ENCODE assay signal across 25 cellular contexts in the genomic region with DNA sequence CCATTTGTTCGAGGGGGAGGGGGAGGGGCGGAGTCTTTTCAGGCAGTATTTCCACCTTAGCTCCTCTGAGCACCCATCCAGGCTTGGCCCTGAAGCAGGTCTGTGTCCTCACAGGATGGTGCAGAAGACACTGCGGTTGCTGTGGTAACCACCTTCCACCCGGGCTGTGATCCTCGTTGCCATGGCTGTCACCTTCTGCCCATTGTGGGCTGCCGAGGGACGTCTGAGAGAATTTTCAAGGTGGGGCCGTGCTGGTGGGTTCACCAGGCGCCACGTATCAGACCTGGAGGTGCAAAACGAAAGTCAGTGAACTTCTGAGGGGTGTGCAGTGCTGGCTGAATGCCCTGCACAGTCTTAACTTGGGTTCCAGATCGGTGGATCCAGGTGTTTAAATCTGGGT. TPM values are rescaled to one million over a fixed set of nuclear protein-coding genes. Genes with fewer than 3 reads are reported as not detected.
A peak's percentile ranks its signal among the peaks of the same experiment; 100 is the strongest.
DNase-seq lines count a peak whose midpoint lies in the region; ATAC-seq and TF ChIP-seq lines count a peak whose summit lies in the region.
"Had no signal": no experiment of that assay in that cellular context is flagged by ENCODE, and none has a peak within 500 bp of the region (broad histone marks: within the 10 kb centered on the region; RNA-seq: fewer than 3 reads in every experiment).

No MANE protein-coding gene starts in this region.

- peaks cover 33 to 46% of the 10 kb centered on the region in 2 donors for H3K4me1 Mint-ChIP-seq in natural killer cell treated with Interleukin-12 subunit alpha and Interleukin-12 subunit beta and Interleukin-15 and Interleukin-18, amount 100 ng/mL, for 72 hours (ENCODE audit: low read depth in 2 of 2)
- H3K4me1 Mint-ChIP-seq in MCF 10A (ENCODE audit: insufficient read depth, unreplicated experiment) = no peaks in the 10 kb centered on the region
- H3K4me1 Mint-ChIP-seq: CD14-positive monocyte had no signal

- H3K9ac ChIP-seq in DND-41 (ENCODE audit: low read depth, low read length) = no peak overlapping the region
- H3K9ac ChIP-seq: KMS-11, SK-N-SH had no signal

- H2AFZ ChIP-seq in DND-41 (ENCODE audit: low read depth, low read length) = no peak overlapping the region

- no peak overlapping the region for H3K4me2 ChIP-seq in DND-41 (ENCODE audit: insufficient read depth, low read length)
- H3K4me2 ChIP-seq: KMS-11, SK-N-SH had no signal

- H3K4me3 ChIP-seq in DND-41 (ENCODE audit: low read depth in 1 of 2, low read length in 2 of 2) = no peak overlapping the region
- H3K4me3 ChIP-seq: coronary artery, right lobe of liver, thoracic aorta had no signal

- ATAC-seq in DND-41 (ENCODE audit: insufficient read depth, low read depth) = peak; percentile 20; the same call in 1 of the 3 replicates
- peak; percentile 72 to 84 for ATAC-seq in natural killer cell treated with Interleukin-12 subunit alpha and Interleukin-12 subunit beta and Interleukin-15 and Interleukin-18, amount 100 ng/mL, for 72 hours
- ATAC-seq in GM21381 (IDR thresholded peaks at IDR 0.05; ENCODE audit: unreplicated experiment) = no peak
- no peak for ATAC-seq in GM19328 (IDR thresholded peaks at IDR 0.05; ENCODE audit: unreplicated experiment)
- ATAC-seq: esophagus mucosa, right lobe of liver had no signal

- peaks cover 0 to 11% of the 10 kb centered on the region in 2 donors for H3K27me3 Mint-ChIP-seq in natural killer cell treated with Interleukin-12 subunit alpha and Interleukin-12 subunit beta and Interleukin-15 and Interleukin-18, amount 100 ng/mL, for 72 hours
- H3K27me3 Mint-ChIP-seq in MCF 10A (ENCODE audit: insufficient read depth, unreplicated experiment) = no peaks in the 10 kb centered on the region
- H3K27me3 Mint-ChIP-seq: activated naive CD8-positive, alpha-beta T cell treated with anti-CD3 and anti-CD28 coated beads for 36 hours; progenitor cell of endocrine pancreas; stimulated activated naive CD8-positive, alpha-beta T cell treated with anti-CD3 and anti-CD28 coated beads, Interleukin-15, Interleukin-2, amounts not matched to agents 100 ng/mL and 50 ng/mL, for 24 hours had no signal

- no peaks in the 10 kb centered on the region for H4K20me1 ChIP-seq in DND-41 (ENCODE audit: insufficient read depth, low read length)

- POLR2A ChIA-PET in MCF 10A (lab: Yijun Ruan, JAX) = interaction anchor here (1.1 kb wide), 1 partner anchor 11 kb away, joined by 4 read pairs; no protein-coding TSS in a partner anchor

- intact Hi-C loops in MCF 10A (cut with micrococcal nuclease) = no loop called here

- no peak overlapping the region for H3K4me3 Mint-ChIP-seq in natural killer cell treated with Interleukin-12 subunit alpha and Interleukin-12 subunit beta and Interleukin-15 and Interleukin-18, amount 100 ng/mL, for 72 hours
- H3K4me3 Mint-ChIP-seq in MCF 10A (ENCODE audit: unreplicated experiment) = no peak overlapping the region
- H3K4me3 Mint-ChIP-seq: activated naive CD8-positive, alpha-beta T cell treated with anti-CD3 and anti-CD28 coated beads for 36 hours; CD14-positive monocyte; stimulated activated naive CD8-positive, alpha-beta T cell treated with anti-CD3 and anti-CD28 coated beads, Interleukin-15, Interleukin-2, amounts not matched to agents 100 ng/mL and 50 ng/mL, for 24 hours had no signal

- H3K4me1 ChIP-seq in DND-41 (ENCODE audit: insufficient read depth, low read length) = no peaks in the 10 kb centered on the region

- H3K36me3 Mint-ChIP-seq in natural killer cell treated with Interleukin-12 subunit alpha and Interleukin-12 subunit beta and Interleukin-15 and Interleukin-18, amount 100 ng/mL, for 72 hours = peaks cover 5% of the 10 kb centered on the region
- H3K36me3 Mint-ChIP-seq in MCF 10A (ENCODE audit: insufficient read depth, unreplicated experiment) = peaks cover 10% of the 10 kb centered on the region

- H3K27ac ChIP-seq in DND-41 (ENCODE audit: low read length) = no peak overlapping the region
- H3K27ac ChIP-seq: 22Rv1, coronary artery, KMS-11, right lobe of liver, thoracic aorta had no signal

- H3K79me2 ChIP-seq in DND-41 (ENCODE audit: insufficient read depth, low read length) = no peaks in the 10 kb centered on the region

- no TSS peak for BruUV-seq in MCF 10A (replicated peaks; lab: Mats Ljungman, UMichigan)

- CTCF ChIA-PET in MCF 10A (lab: Yijun Ruan, JAX) = no interaction called here

- no peaks in the 10 kb centered on the region for H3K9me3 ChIP-seq in DND-41 (ENCODE audit: insufficient read depth, low read length, severe bottlenecking)
- H3K9me3 ChIP-seq: right lobe of liver, SK-N-SH, thoracic aorta had no signal

- H3K27me3 ChIP-seq in DND-41 (ENCODE audit: insufficient read depth, low read length, poor library complexity) = no peaks in the 10 kb centered on the region
- H3K27me3 ChIP-seq: right lobe of liver had no signal

- DNase-seq in DMS 273 (lab: John Stamatoyannopoulos, UW; ENCODE audit: unreplicated experiment) (peak; percentile 27), DMS 273 treated with DMSO at 0.1 percent for 48 hours (lab: John Stamatoyannopoulos, UW) (no peak), DND-41 (no peak), activated gamma-delta T cell treated with Interleukin-2 at 50 U/mL for 16 hours (peak; percentile 46), MCF 10A (ENCODE audit: unreplicated experiment) (no peak)
- peak; percentile 70 for DNase-seq in natural killer cell treated with Interleukin-12 subunit alpha and Interleukin-12 subunit beta and Interleukin-15 and Interleukin-18, amount 100 ng/mL, for 72 hours (ENCODE audit: low spot score)
- DNase-seq: activated naive CD8-positive, alpha-beta T cell treated with anti-CD3 and anti-CD28 coated beads for 36 hours; foreskin fibroblast; NCI-H1417; NCI-H2081 treated with DMSO at 0.1 percent for 48 hours; right lobe of liver; SK-N-SH; stimulated activated CD4-positive, alpha-beta T cell treated with anti-CD3 and anti-CD28 coated beads, Interleukin-12 subunit alpha, Interleukin-12 subunit beta, amount 100 ng/mL, for 4 hours; stimulated activated CD4-positive, alpha-beta T cell treated with anti-CD3 and anti-CD28 coated beads, Interleukin-4, amount 100 ng/mL, for 4 hours had no signal

- no peaks in the 10 kb centered on the region for H3K9me3 Mint-ChIP-seq in natural killer cell treated with Interleukin-12 subunit alpha and Interleukin-12 subunit beta and Interleukin-15 and Interleukin-18, amount 100 ng/mL, for 72 hours
- no peaks in the 10 kb centered on the region for H3K9me3 Mint-ChIP-seq in MCF 10A (ENCODE audit: unreplicated experiment)
- H3K9me3 Mint-ChIP-seq: activated naive CD8-positive, alpha-beta T cell treated with anti-CD3 and anti-CD28 coated beads for 36 hours; activated T-helper 2 cell treated with anti-CD3 and anti-CD28 coated beads, Interferon-gamma antibody, Interleukin-2, Interleukin-4, amounts not matched to agents 10 μg/mL and 5 μg/mL and 100 μg/mL, durations not matched to agents 14 hours and 24 hours and 36 hours; stimulated activated naive CD8-positive, alpha-beta T cell treated with anti-CD3 and anti-CD28 coated beads, Interleukin-15, Interleukin-2, amounts not matched to agents 100 ng/mL and 50 ng/mL, for 24 hours had no signal

- TF ChIP-seq CTCF in DND-41 (IDR thresholded peaks at IDR 0.05; ENCODE audit: borderline replicate concordance, extremely low read depth, low read length, poor library complexity, severe bottlenecking) (no peak), MCF 10A (IDR thresholded peaks at IDR 0.05; ENCODE audit: unreplicated experiment) (no peak)

- no peak overlapping the region for H3K27ac Mint-ChIP-seq in natural killer cell treated with Interleukin-12 subunit alpha and Interleukin-12 subunit beta and Interleukin-15 and Interleukin-18, amount 100 ng/mL, for 72 hours
- no peak overlapping the region for H3K27ac Mint-ChIP-seq in MCF 10A (ENCODE audit: low read depth, unreplicated experiment)
- H3K27ac Mint-ChIP-seq: activated naive CD8-positive, alpha-beta T cell treated with anti-CD3 and anti-CD28 coated beads for 36 hours; activated T-helper 2 cell treated with anti-CD3 and anti-CD28 coated beads, Interferon-gamma antibody, Interleukin-2, Interleukin-4, amounts not matched to agents 10 μg/mL and 5 μg/mL and 100 μg/mL, durations not matched to agents 14 hours and 24 hours and 36 hours; progenitor cell of endocrine pancreas; stimulated activated naive CD8-positive, alpha-beta T cell treated with anti-CD3 and anti-CD28 coated beads, Interleukin-15, Interleukin-2, amounts not matched to agents 100 ng/mL and 50 ng/mL, for 24 hours had no signal

- H3K36me3 ChIP-seq in DND-41 (ENCODE audit: insufficient read depth, low read length) = peaks cover 23% of the 10 kb centered on the region
- H3K36me3 ChIP-seq: right lobe of liver, thoracic aorta had no signal

RNA-seq across cellular contexts. Expression of a gene that starts 26.7 kb away (rescaled TPM):
- total RNA-seq in natural killer cell treated with Interleukin-12 subunit alpha and Interleukin-12 subunit beta and Interleukin-15 and Interleukin-18, amount 100 ng/mL, for 72 hours = 10 to 100 TPM; 37.0 to 70.2 TPM
- 29.7 and 50.3 TPM in 2 replicates for total RNA-seq in MCF 10A (2022)

RNA-seq across cellular contexts. Expression of a gene that starts 47.2 kb away (rescaled TPM):
- total RNA-seq in natural killer cell treated with Interleukin-12 subunit alpha and Interleukin-12 subunit beta and Interleukin-15 and Interleukin-18, amount 100 ng/mL, for 72 hours = 1 to 10 TPM; 8.5 TPM
- total RNA-seq in MCF 10A (2022) = 8.9 and 9.0 TPM in 2 replicates

Comparison
In these comparisons a context has a peak if more than half of its experiments do, and no peak if none do; other contexts are left out.
1. DNase-seq: peak in DMS 273 (single experiment), activated gamma-delta T cell treated with Interleukin-2 at 50 U/mL for 16 hours (single experiment) and natural killer cell treated with Interleukin-12 subunit alpha and Interleukin-12 subunit beta and Interleukin-15 and Interleukin-18, amount 100 ng/mL, for 72 hours (single experiment); none in DMS 273 treated with DMSO at 0.1 percent for 48 hours (single experiment), DND-41 (single experiment) and MCF 10A (single experiment).
2. ATAC-seq: peak in DND-41 (single experiment) and natural killer cell treated with Interleukin-12 subunit alpha and Interleukin-12 subunit beta and Interleukin-15 and Interleukin-18, amount 100 ng/mL, for 72 hours (2 of 2); none in GM21381 (single experiment) and GM19328 (single experiment).